12 cellular contexts compared by ENCODE assay signal in the genomic region with DNA sequence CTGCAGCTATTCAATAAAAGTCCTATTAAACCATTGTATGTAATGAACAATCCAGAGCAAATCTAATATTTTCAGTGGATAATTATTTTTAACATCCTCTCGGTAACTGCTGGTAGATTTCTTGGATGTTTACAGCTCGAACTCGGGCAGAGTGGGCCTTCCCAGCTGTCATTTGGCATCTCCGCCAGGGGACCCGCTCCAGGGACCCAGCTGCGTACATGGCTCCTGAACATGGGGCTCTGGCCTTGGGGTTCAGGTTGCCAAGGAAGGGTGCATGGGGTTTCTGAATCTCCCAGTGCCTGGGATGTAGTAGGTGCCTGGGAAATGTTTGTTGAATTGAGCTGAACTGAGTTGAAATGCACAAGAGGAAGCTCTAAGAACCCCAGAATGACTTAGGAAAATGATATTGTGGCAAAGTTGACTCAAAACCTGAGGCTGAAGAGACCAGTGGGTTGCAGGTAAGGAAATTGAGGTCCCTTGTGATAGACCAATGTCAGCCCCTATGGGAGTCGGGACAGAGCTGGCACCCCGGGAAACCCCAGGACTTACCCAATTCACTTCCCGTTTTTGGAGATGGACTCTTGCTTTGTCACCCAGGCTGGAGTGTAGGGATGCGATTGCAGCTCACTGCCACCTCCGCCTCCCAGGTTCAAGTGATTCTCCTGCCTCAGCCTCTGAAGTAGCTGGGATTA.
DNase-seq lines count a peak whose midpoint lies in the region; TF ChIP-seq lines count a peak whose summit lies in the region.
"Had no signal": no experiment of that assay in that cellular context is flagged by ENCODE, and none has a peak within 500 bp of the region (broad histone marks: within the 10 kb centered on the region; RNA-seq: fewer than 3 reads in every experiment).

No MANE protein-coding gene starts in this region.

- intact Hi-C loops in A673 (cut with micrococcal nuclease; ENCODE audit: unreplicated experiment): no loop called here

- peak overlapping the region in 3 of 5 experiments; percentile 19 to 72 (median 66) for H3K4me3 Mint-ChIP-seq in brain
- H3K4me3 Mint-ChIP-seq: activated naive CD4-positive, alpha-beta T cell treated with anti-CD3 and anti-CD28 coated beads, Interleukin-2, amount 10 ng/mL, durations not matched to agents 7 days and 5 days; neural crest cell had no signal

- no peak for DNase-seq in A673 (ENCODE audit: low spot score)
- peak; percentile 45 for DNase-seq in GM20000 (ENCODE audit: low spot score)
- DNase-seq in GOT3 (lab: John Stamatoyannopoulos, UW): no peak
- no peak for DNase-seq in amniotic stem cell (lab: John Stamatoyannopoulos, UW)
- DNase-seq in 8988T: no peak
- DNase-seq in activated CD8-positive, alpha-beta memory T cell treated with anti-CD3 and anti-CD28 coated beads for 24 hours: no peak
- DNase-seq: activated naive CD4-positive, alpha-beta T cell treated with anti-CD3 and anti-CD28 coated beads, Interleukin-2, amount 10 ng/mL, durations not matched to agents 7 days and 5 days; stimulated activated CD4-positive, alpha-beta T cell treated with anti-CD3 and anti-CD28 coated beads, Interleukin-15, amount 100 ng/mL, for 24 hours; T-helper 9 cell had no signal

- H3K4me3 ChIP-seq in A673 (ENCODE audit: low read depth, low read length, poor library complexity, severe bottlenecking) (peak overlapping the region; percentile 1), neutrophil (ENCODE audit: low read depth in 1 of 2, low read length in 1 of 2) (no peak overlapping the region)

- no peaks in the 10 kb centered on the region for H3K36me3 ChIP-seq in A673 (ENCODE audit: insufficient read depth, low read length, poor library complexity, severe bottlenecking)
- H3K36me3 ChIP-seq in neutrophil: peaks cover 10% of the 10 kb centered on the region

- H3K9me3 ChIP-seq in A673 (ENCODE audit: low read depth, low read length, poor library complexity, severe bottlenecking) (no peaks in the 10 kb centered on the region), neutrophil (no peaks in the 10 kb centered on the region)

- H3K9me3 Mint-ChIP-seq in brain: peaks cover 0 to 2% (median 0%) of the 10 kb centered on the region in 5 experiments
- H3K9me3 Mint-ChIP-seq: activated naive CD4-positive, alpha-beta T cell treated with anti-CD3 and anti-CD28 coated beads, Interleukin-2, amount 10 ng/mL, durations not matched to agents 7 days and 5 days; neural crest cell had no signal

- H3K27ac ChIP-seq in A673 (ENCODE audit: low read depth, low read length, poor library complexity, severe bottlenecking) (no peak overlapping the region), neutrophil (peak overlapping the region; percentile 18)

- BruUV-seq in A673 (replicated peaks; lab: Mats Ljungman, UMichigan): no TSS peak

- H3K27me3 Mint-ChIP-seq in brain: no peaks in the 10 kb centered on the region

- H3K27me3 ChIP-seq in A673 (replicated peaks; ENCODE audit: insufficient read depth, low read depth, low read length, poor library complexity): no peaks in the 10 kb centered on the region
- H3K27me3 ChIP-seq in neutrophil: no peaks in the 10 kb centered on the region

- CTCF ChIA-PET in A673 (lab: Charles Lee): no interaction called here

- H3K36me3 Mint-ChIP-seq in brain: peaks cover 9% of the 10 kb centered on the region
- H3K36me3 Mint-ChIP-seq: activated naive CD4-positive, alpha-beta T cell treated with anti-CD3 and anti-CD28 coated beads, Interleukin-2, amount 10 ng/mL, durations not matched to agents 7 days and 5 days had no signal

- H3K4me1 ChIP-seq in A673 (ENCODE audit: insufficient read depth, low read length, poor library complexity, severe bottlenecking) (peaks cover 16% of the 10 kb centered on the region), neutrophil (ENCODE audit: control insufficient read depth in 1 of 2, insufficient read depth in 1 of 2, low read depth in 1 of 2, low read length in 1 of 2) (peaks cover 17 to 22% of the 10 kb centered on the region in 2 experiments)

- POLR2A ChIA-PET in A673 (lab: Charles Lee; ENCODE audit: low non-redundant PET): interaction anchor here (0.8 kb wide), 1 partner anchor 8 kb away, joined by 19 read pairs; no protein-coding TSS in a partner anchor

- no peak for TF ChIP-seq CTCF in A673 (conservative IDR thresholded peaks at IDR 0.05; ENCODE audit: low read depth, low read length)
- TF ChIP-seq CTCF in GM20000 (IDR thresholded peaks at IDR 0.05; ENCODE audit: extremely low read depth, missing control alignments): no peak
- TF ChIP-seq CTCF in brain (conservative IDR thresholded peaks at IDR 0.05): no peak
- TF ChIP-seq CTCF in neutrophil (IDR thresholded peaks at IDR 0.05): no peak

- peak overlapping the region in 2 of 5 experiments; percentile 86 to 93 for H3K27ac Mint-ChIP-seq in brain
- H3K27ac Mint-ChIP-seq: activated naive CD4-positive, alpha-beta T cell treated with anti-CD3 and anti-CD28 coated beads, Interleukin-2, amount 10 ng/mL, durations not matched to agents 7 days and 5 days had no signal

- peaks cover 32% of the 10 kb centered on the region for H3K4me1 Mint-ChIP-seq in brain
- H3K4me1 Mint-ChIP-seq: activated naive CD4-positive, alpha-beta T cell treated with anti-CD3 and anti-CD28 coated beads, Interleukin-2, amount 10 ng/mL, durations not matched to agents 7 days and 5 days had no signal
